Comparison of ENCODE assay signal across 17 cellular contexts in the genomic region with DNA sequence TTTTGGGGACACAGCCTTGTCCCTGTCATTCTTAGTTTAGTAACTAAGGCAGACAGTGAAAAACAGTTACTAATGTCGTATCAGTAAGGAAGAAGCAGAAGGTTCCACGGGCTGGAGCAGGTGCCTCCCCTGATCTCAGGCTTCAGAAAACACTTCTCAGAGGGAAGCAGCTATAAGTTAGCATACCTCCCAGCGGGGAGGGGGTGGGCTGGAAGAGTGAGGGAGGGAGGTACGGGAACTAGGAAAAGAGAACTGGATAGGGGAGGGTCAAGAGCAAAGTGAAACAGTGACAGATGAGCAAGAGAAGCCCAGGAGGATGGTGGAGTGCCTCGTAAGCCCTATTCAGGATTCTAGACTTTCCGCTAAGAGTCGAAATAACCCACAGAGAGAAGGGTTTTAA.
"Had no signal": no experiment of that assay in that cellular context is flagged by ENCODE, and none has a peak within 500 bp of the region (broad histone marks: within the 10 kb centered on the region; RNA-seq: fewer than 3 reads in every experiment).

No MANE protein-coding gene starts in this region.

- H3K36me3 Mint-ChIP-seq: activated CD4-positive, alpha-beta memory T cell treated with anti-CD3 and anti-CD28 coated beads for 36 hours; natural killer cell treated with Interleukin-12 subunit alpha and Interleukin-12 subunit beta and Interleukin-15 and Interleukin-18, amount 100 ng/mL, for 72 hours had no signal

- H3K27ac Mint-ChIP-seq: activated CD4-positive, alpha-beta memory T cell treated with anti-CD3 and anti-CD28 coated beads for 36 hours; activated naive CD8-positive, alpha-beta T cell treated with anti-CD3 and anti-CD28 coated beads, Interleukin-2, amount 50 U/mL, for 24 hours; activated T-cell treated with anti-CD3 and anti-CD28 coated beads, Interleukin-2, amount 50 U/mL, for 72 hours; natural killer cell treated with Interleukin-12 subunit alpha and Interleukin-12 subunit beta and Interleukin-15 and Interleukin-18, amount 100 ng/mL, for 72 hours; T-helper 1 cell treated with Interleukin-12 subunit alpha and Interleukin-12 subunit beta and Interleukin-4 antibody, amounts not matched to agents 30 μg/mL and 1 μg/mL, for 36 hours had no signal

- ATAC-seq: activated naive CD8-positive, alpha-beta T cell treated with anti-CD3 and anti-CD28 coated beads, Interleukin-2, amount 50 U/mL, for 24 hours; activated T-cell treated with anti-CD3 and anti-CD28 coated beads, Interleukin-2, amount 50 U/mL, for 72 hours; heart right ventricle; left ventricle myocardium superior; natural killer cell treated with Interleukin-12 subunit alpha and Interleukin-12 subunit beta and Interleukin-15 and Interleukin-18, amount 100 ng/mL, for 72 hours; pancreas; psoas muscle; right cardiac atrium; stimulated activated naive CD8-positive, alpha-beta T cell treated with anti-CD3 and anti-CD28 coated beads, Interleukin-15, Interleukin-2, amounts not matched to agents 100 U/mL and 50 U/mL, for 24 hours; upper lobe of right lung had no signal

- H3K27me3 ChIP-seq: upper lobe of right lung had no signal

- H3K36me3 ChIP-seq: heart right ventricle, pancreas, upper lobe of right lung had no signal

- H3K4me3 Mint-ChIP-seq: activated CD4-positive, alpha-beta memory T cell treated with anti-CD3 and anti-CD28 coated beads for 36 hours; activated naive CD8-positive, alpha-beta T cell treated with anti-CD3 and anti-CD28 coated beads, Interleukin-2, amount 50 U/mL, for 24 hours; natural killer cell treated with Interleukin-12 subunit alpha and Interleukin-12 subunit beta and Interleukin-15 and Interleukin-18, amount 100 ng/mL, for 72 hours; T-helper 1 cell treated with Interleukin-12 subunit alpha and Interleukin-12 subunit beta and Interleukin-4 antibody, amounts not matched to agents 30 μg/mL and 1 μg/mL, for 36 hours had no signal

- H3K27ac ChIP-seq: heart right ventricle, pancreas, psoas muscle, upper lobe of right lung had no signal

- H3K9me3 Mint-ChIP-seq: activated CD4-positive, alpha-beta memory T cell treated with anti-CD3 and anti-CD28 coated beads for 36 hours; activated naive CD8-positive, alpha-beta T cell treated with anti-CD3 and anti-CD28 coated beads, Interleukin-2, amount 50 U/mL, for 24 hours; activated T-cell treated with anti-CD3 and anti-CD28 coated beads, Interleukin-2, amount 50 U/mL, for 72 hours; natural killer cell treated with Interleukin-12 subunit alpha and Interleukin-12 subunit beta and Interleukin-15 and Interleukin-18, amount 100 ng/mL, for 72 hours; T-helper 1 cell treated with Interleukin-12 subunit alpha and Interleukin-12 subunit beta and Interleukin-4 antibody, amounts not matched to agents 30 μg/mL and 1 μg/mL, for 36 hours had no signal

- H3K4me1 ChIP-seq: heart right ventricle, pancreas, psoas muscle, upper lobe of right lung had no signal

- H3K4me1 Mint-ChIP-seq: activated naive CD8-positive, alpha-beta T cell treated with anti-CD3 and anti-CD28 coated beads, Interleukin-2, amount 50 U/mL, for 24 hours had no signal

- DNase-seq: activated CD4-positive, alpha-beta memory T cell treated with anti-CD3 and anti-CD28 coated beads for 36 hours; activated CD4-positive, alpha-beta T cell treated with anti-CD3 and anti-CD28 coated beads for 48 hours; activated effector memory CD4-positive, alpha-beta T cell treated with anti-CD3 and anti-CD28 coated beads, Interleukin-2, amount 50 U/mL, for 16 hours; activated naive CD4-positive, alpha-beta T cell treated with anti-CD3 and anti-CD28 coated beads, Interleukin-2, amount 50 U/mL, for 16 hours; activated naive CD8-positive, alpha-beta T cell treated with anti-CD3 and anti-CD28 coated beads, Interleukin-2, amount 50 U/mL, for 24 hours; activated T-cell treated with anti-CD3 and anti-CD28 coated beads, Interleukin-2, amount 50 U/mL, for 72 hours; heart right ventricle; left ventricle myocardium superior; mammary epithelial cell; pancreas; psoas muscle; right cardiac atrium; stimulated activated CD4-positive, alpha-beta T cell treated with anti-CD3 and anti-CD28 coated beads, Interleukin-4, amount 100 ng/mL, for 24 hours; stimulated activated naive CD8-positive, alpha-beta T cell treated with anti-CD3 and anti-CD28 coated beads, Interleukin-15, Interleukin-2, amounts not matched to agents 100 U/mL and 50 U/mL, for 24 hours; upper lobe of right lung had no signal

- H3K9me3 ChIP-seq: heart right ventricle, pancreas, psoas muscle, upper lobe of right lung had no signal

- H3K4me3 ChIP-seq: heart right ventricle, pancreas, psoas muscle, upper lobe of right lung had no signal
